In the genomic region with DNA sequence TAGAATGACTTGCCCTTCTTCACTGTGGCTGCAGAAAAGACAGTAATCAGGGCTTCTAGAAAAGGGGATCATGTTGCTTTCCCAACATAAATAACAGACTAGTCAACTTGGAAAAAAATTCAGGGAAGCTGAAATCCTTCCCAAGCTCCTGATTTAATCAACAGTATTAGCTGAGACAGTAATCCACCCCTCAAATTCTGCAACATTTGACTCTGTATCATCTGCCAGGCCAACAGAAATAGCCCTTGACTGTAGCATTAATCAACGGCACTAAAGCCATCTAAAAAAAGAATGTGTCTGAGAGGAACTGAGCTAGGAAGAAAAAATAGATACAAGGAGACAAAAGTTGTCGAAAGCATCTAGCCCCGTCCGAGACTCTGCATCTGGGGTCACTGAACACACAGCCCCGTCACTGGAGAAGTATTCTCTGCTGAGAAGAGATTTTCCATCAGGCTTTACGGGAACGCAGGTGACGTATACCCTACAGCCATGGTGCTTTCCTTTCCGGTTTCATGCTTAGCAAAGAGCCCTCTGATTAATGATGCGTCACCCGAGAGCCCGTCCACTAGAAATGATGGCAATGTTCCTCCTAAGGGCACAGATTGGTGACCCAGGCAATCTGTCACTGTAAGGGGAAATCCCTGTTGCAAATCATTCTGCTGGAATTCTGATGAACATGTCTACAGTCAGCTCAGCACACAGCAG, we compare ENCODE assay signal across 9 cellular contexts. TPM values are rescaled to one million over a fixed set of nuclear protein-coding genes. Genes with fewer than 3 reads are reported as not detected.
DNase-seq lines count a peak whose midpoint lies in the region; ATAC-seq, FAIRE-seq and TF ChIP-seq lines count a peak whose summit lies in the region.
"Had no signal": no experiment of that assay in that cellular context is flagged by ENCODE, and none has a peak within 500 bp of the region (broad histone marks: within the 10 kb centered on the region; RNA-seq: fewer than 3 reads in every experiment).

No MANE protein-coding gene starts in this region.

- H3K9ac ChIP-seq in keratinocyte (ENCODE audit: control insufficient read depth, extremely low read depth, insufficient read depth, low read length), result no peak overlapping the region

- dilution Hi-C loops in keratinocyte (cut with MboI; ENCODE audit: extremely low pct_ligation_motif_present, low sequenced_read_pairs), result no loop called here

- FAIRE-seq in keratinocyte (lab: Jason Lieb, UNC), result peak; percentile 82

- no peaks in the 10 kb centered on the region for H4K20me1 ChIP-seq in keratinocyte (ENCODE audit: control insufficient read depth, extremely low read depth, insufficient read depth, low read length)

- CTCF ChIA-PET in HEK293T (lab: Yijun Ruan, JAX), result no interaction called here

- no peak overlapping the region for H2AFZ ChIP-seq in keratinocyte (ENCODE audit: control insufficient read depth, low read length)

- peak overlapping the region; percentile 5 for H3K4me2 ChIP-seq in keratinocyte (ENCODE audit: control insufficient read depth, extremely low read depth, insufficient read depth, low read depth, low read length)

- 26 to 37% (median 27%) methylated on average over 12 of the region's 12 CpGs for WGBS in adrenal gland, 4 donors

- peak; percentile 100 for DNase-seq in A172 (ENCODE audit: low spot score)
- DNase-seq in HEK293T (ENCODE audit: extremely low spot score), result no peak
- DNase-seq in adrenal gland, result peak; percentile 63 to 87 (median 83)
- peak; percentile 72 for DNase-seq in keratinocyte (ENCODE audit: low read depth, low spot score)
- DNase-seq in SK-N-DZ (ENCODE audit: low spot score), result no peak
- DNase-seq in NCI-H1105 (lab: John Stamatoyannopoulos, UW), result no peak

- H3K4me3 ChIP-seq in adrenal gland (peak overlapping the region in 1 of 4 donors; percentile 23), keratinocyte (ENCODE audit: control insufficient read depth in 2 of 3, extremely low read depth in 1 of 3, insufficient read depth in 2 of 3, low read depth in 1 of 3, low read length in 3 of 3) (no peak overlapping the region)
- H3K4me3 ChIP-seq: Peyer's patch had no signal

- no peak for ATAC-seq in HG02870 (IDR thresholded peaks at IDR 0.05; ENCODE audit: unreplicated experiment)
- ATAC-seq in GM21717 (IDR thresholded peaks at IDR 0.05; ENCODE audit: unreplicated experiment), result no peak

- H3K9me3 ChIP-seq in adrenal gland (replicated peaks in 1 of 3) (no peaks in the 10 kb centered on the region), keratinocyte (ENCODE audit: control insufficient read depth, low read depth, low read length) (no peaks in the 10 kb centered on the region)
- H3K9me3 ChIP-seq: Peyer's patch had no signal

- POLR2A ChIA-PET in HEK293T (lab: Yijun Ruan, JAX), result interaction anchor here (1.3 kb wide), 1 partner anchor 42 kb away, joined by 4 read pairs; a partner anchor contains a TSS

- intact Hi-C loops in adrenal gland (cut with DNase I), result no loop called here

- H3K36me3 ChIP-seq in adrenal gland (replicated peaks in 1 of 2) (no peaks in the 10 kb centered on the region), keratinocyte (ENCODE audit: control insufficient read depth in 2 of 2, extremely low read depth in 1 of 2, insufficient read depth in 2 of 2, low read length in 2 of 2) (no peaks in the 10 kb centered on the region)
- H3K36me3 ChIP-seq: Peyer's patch had no signal

- peaks cover 0 to 6% of the 10 kb centered on the region in 2 donors for H3K4me1 ChIP-seq in adrenal gland (replicated peaks in 1 of 2)
- H3K4me1 ChIP-seq in keratinocyte (ENCODE audit: control insufficient read depth, extremely low read depth, insufficient read depth, low read length), result peaks cover 9% of the 10 kb centered on the region
- H3K4me1 ChIP-seq: Peyer's patch had no signal

- no peaks in the 10 kb centered on the region for H3K79me2 ChIP-seq in keratinocyte (ENCODE audit: control insufficient read depth, insufficient read depth, low read length)

- H3K27ac ChIP-seq in adrenal gland (peak overlapping the region in 4 of 5 donors; percentile 14 to 82 (median 57)), keratinocyte (ENCODE audit: control insufficient read depth, insufficient read depth, low read length) (peak overlapping the region; percentile 56)
- H3K27ac ChIP-seq: Peyer's patch had no signal

- no peaks in the 10 kb centered on the region for H3K9me1 ChIP-seq in keratinocyte (ENCODE audit: control insufficient read depth, extremely low read depth, insufficient read depth, low read length)

- H3K27me3 ChIP-seq in adrenal gland, result no peaks in the 10 kb centered on the region
- no peaks in the 10 kb centered on the region for H3K27me3 ChIP-seq in keratinocyte (ENCODE audit: control insufficient read depth, extremely low read depth, insufficient read depth, low read length)
- H3K27me3 ChIP-seq: Peyer's patch had no signal

- TF ChIP-seq CTCF in adrenal gland (IDR thresholded peaks at IDR 0.05), result no peak
- no peak for TF ChIP-seq CTCF in keratinocyte (optimal IDR thresholded peaks at IDR 0.05 in 1 of 3, IDR thresholded peaks at IDR 0.05 in 1 of 3, conservative IDR thresholded peaks at IDR 0.05 in 1 of 3; ENCODE audit: extremely low read depth in 1 of 3, insufficient read depth in 2 of 3, low read length in 3 of 3)

- TF ChIP-seq POLR2A in adrenal gland (IDR thresholded peaks at IDR 0.05), result no peak

TF ChIP-seq in HEK293T, 16 proteins besides CTCF, POLR2A, EP300 and RAD21:
- TF ChIP-seq ELF4 (IDR thresholded peaks at IDR 0.05) (no peak), FOXA1 (IDR thresholded peaks at IDR 0.05) (no peak), CTBP1 (IDR thresholded peaks at IDR 0.05; ENCODE audit: borderline replicate concordance) (no peak)
- TF ChIP-seq, protein P1, sequence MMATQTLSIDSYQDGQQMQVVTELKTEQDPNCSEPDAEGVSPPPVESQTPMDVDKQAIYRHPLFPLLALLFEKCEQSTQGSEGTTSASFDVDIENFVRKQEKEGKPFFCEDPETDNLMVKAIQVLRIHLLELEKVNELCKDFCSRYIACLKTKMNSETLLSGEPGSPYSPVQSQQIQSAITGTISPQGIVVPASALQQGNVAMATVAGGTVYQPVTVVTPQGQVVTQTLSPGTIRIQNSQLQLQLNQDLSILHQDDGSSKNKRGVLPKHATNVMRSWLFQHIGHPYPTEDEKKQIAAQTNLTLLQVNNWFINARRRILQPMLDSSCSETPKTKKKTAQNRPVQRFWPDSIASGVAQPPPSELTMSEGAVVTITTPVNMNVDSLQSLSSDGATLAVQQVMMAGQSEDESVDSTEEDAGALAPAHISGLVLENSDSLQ (IDR thresholded peaks at IDR 0.05), result peak; percentile 85

RNA-seq across cellular contexts. Expression of a gene that starts 42.1 kb away (rescaled TPM):
- 40.3 and 50.6 TPM in 2 replicates for total RNA-seq in A172 (2014; rRNA removed; shearing (Covaris generic))
- 10 to 100 TPM; 20.5 to 38.5 (median 31.2) TPM for total RNA-seq in adrenal gland
- polyA plus RNA-seq in adrenal gland, result 10 to 100 TPM in 1 of 3 donors, 1 to 10 TPM in 2; 6.0 to 21.3 (median 6.9) TPM
- 14.8 to 22.5 TPM (median 16.4 TPM) in 3 replicates for polyA plus RNA-seq in keratinocyte
- polyA plus RNA-seq in keratinocyte (2011; ENCODE audit: low read depth), result 41.4 TPM
- 9.5 and 11.4 TPM in 2 replicates for polyA plus RNA-seq in keratinocyte (2011; cell fraction: cytosol; rRNA removed)
- 24.7 and 28.4 TPM in 2 replicates for polyA plus RNA-seq in keratinocyte (2011; cell fraction: nucleus; rRNA removed)
- polyA plus RNA-seq in keratinocyte (2012; ENCODE audit: low replicate concordance), result 10.2 and 12.0 TPM in 2 replicates
- 31.2 to 77.1 TPM (median 45.8 TPM) in 3 replicates for polyA minus RNA-seq in keratinocyte
- polyA minus RNA-seq in keratinocyte (2011; cell fraction: cytosol; rRNA and poly(A)+ RNA removed), result 18.0 TPM
- 20.2 and 40.4 TPM in 2 replicates for polyA minus RNA-seq in keratinocyte (2011; cell fraction: nucleus; rRNA and poly(A)+ RNA removed)
- 51.7 and 52.8 TPM in 2 replicates for polyA plus RNA-seq in SK-N-DZ (2014; cell fraction: cytosol; rRNA removed)
- 36.7 and 42.5 TPM in 2 replicates for polyA plus RNA-seq in SK-N-DZ (2014; cell fraction: nucleus; rRNA removed)

Comparison
In these comparisons a context has a peak if more than half of its experiments do, and no peak if none do; other contexts are left out.
1. DNase-seq: peak in A172 (single experiment), adrenal gland (7 of 7) and keratinocyte (single experiment); none in HEK293T (single experiment), SK-N-DZ (single experiment) and NCI-H1105 (single experiment).